In the genomic region with DNA sequence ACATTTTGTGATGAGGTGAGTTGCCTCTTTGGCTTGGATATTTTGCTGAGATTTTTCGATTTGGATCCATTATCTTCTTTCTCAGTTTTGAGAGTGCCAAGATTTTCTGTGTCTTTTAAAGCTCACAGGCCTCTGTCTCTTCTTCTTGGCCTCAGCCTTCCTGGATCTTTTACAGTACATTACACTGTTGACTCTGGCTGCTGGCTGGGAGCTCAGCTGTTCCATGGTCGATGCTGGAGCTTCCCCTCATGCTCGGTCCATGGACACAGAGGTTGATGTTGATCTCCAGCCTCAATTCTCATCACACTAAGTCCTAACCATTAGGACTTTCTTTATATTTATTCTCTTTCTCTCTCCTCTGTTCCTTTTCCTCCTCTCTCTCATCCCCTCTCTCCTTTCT, we compare ENCODE assay signal across 19 cellular contexts.
"Had no signal": no experiment of that assay in that cellular context is flagged by ENCODE, and none has a peak within 500 bp of the region (broad histone marks: within the 10 kb centered on the region; RNA-seq: fewer than 3 reads in every experiment).

No MANE protein-coding gene starts in this region.

- H3K4me1 ChIP-seq: gastrocnemius medialis, uterus had no signal

- H3K36me3 ChIP-seq: cardiac muscle cell, gastrocnemius medialis, neutrophil, transverse colon, uterus had no signal

- H3K36me3 Mint-ChIP-seq: activated CD4-positive, alpha-beta memory T cell treated with anti-CD3 and anti-CD28 coated beads for 36 hours; activated naive CD4-positive, alpha-beta T cell treated with anti-CD3 and anti-CD28 coated beads, Interleukin-2, amount 50 U/mL, for 72 hours; naive thymus-derived CD4-positive, alpha-beta T cell had no signal

- H3K9me3 Mint-ChIP-seq: activated B cell treated with CpG ODN at 0.5 μM for 24 hours; activated CD4-positive, alpha-beta memory T cell treated with anti-CD3 and anti-CD28 coated beads for 36 hours; activated naive CD4-positive, alpha-beta T cell treated with anti-CD3 and anti-CD28 coated beads, Interleukin-2, amount 50 U/mL, for 72 hours; activated T-helper 1 cell treated with anti-CD3 and anti-CD28 coated beads, Interleukin-12 subunit alpha, Interleukin-12 subunit beta, Interleukin-2, Interleukin-4 antibody, amounts not matched to agents 30 ng/mL and 10 ng/mL and 1 ng/mL, durations not matched to agents 14 hours and 24 hours and 36 hours; stimulated activated naive CD8-positive, alpha-beta T cell treated with anti-CD3 and anti-CD28 coated beads, Interleukin-15, Interleukin-2, amounts not matched to agents 100 ng/mL and 50 ng/mL, for 24 hours; T-helper 2 cell treated with Interferon-gamma antibody and Interleukin-4, amounts not matched to agents 5 μg/mL and 100 μg/mL, for 36 hours had no signal

- ATAC-seq: activated naive CD4-positive, alpha-beta T cell treated with anti-CD3 and anti-CD28 coated beads, Interleukin-2, amount 50 U/mL, for 72 hours; gastrocnemius medialis; naive thymus-derived CD4-positive, alpha-beta T cell had no signal

- H3K27ac ChIP-seq: cardiac muscle cell, gastrocnemius medialis, neutrophil, SK-N-MC had no signal

- H3K27me3 ChIP-seq: cardiac muscle cell, gastrocnemius medialis, neutrophil, transverse colon, uterus had no signal

- H3K4me3 Mint-ChIP-seq: activated B cell treated with CpG ODN at 0.5 μM for 24 hours; activated CD4-positive, alpha-beta memory T cell treated with anti-CD3 and anti-CD28 coated beads for 36 hours; activated T-helper 1 cell treated with anti-CD3 and anti-CD28 coated beads, Interleukin-12 subunit alpha, Interleukin-12 subunit beta, Interleukin-2, Interleukin-4 antibody, amounts not matched to agents 30 ng/mL and 10 ng/mL and 1 ng/mL, durations not matched to agents 14 hours and 24 hours and 36 hours; naive thymus-derived CD4-positive, alpha-beta T cell; stimulated activated naive CD8-positive, alpha-beta T cell treated with anti-CD3 and anti-CD28 coated beads, Interleukin-15, Interleukin-2, amounts not matched to agents 100 ng/mL and 50 ng/mL, for 24 hours; T-helper 2 cell treated with Interferon-gamma antibody and Interleukin-4, amounts not matched to agents 5 μg/mL and 100 μg/mL, for 36 hours had no signal

- H3K27ac Mint-ChIP-seq: activated B cell treated with CpG ODN at 0.5 μM for 24 hours; activated CD4-positive, alpha-beta memory T cell treated with anti-CD3 and anti-CD28 coated beads for 36 hours; activated naive CD4-positive, alpha-beta T cell treated with anti-CD3 and anti-CD28 coated beads, Interleukin-2, amount 50 U/mL, for 72 hours; activated T-helper 1 cell treated with anti-CD3 and anti-CD28 coated beads, Interleukin-12 subunit alpha, Interleukin-12 subunit beta, Interleukin-2, Interleukin-4 antibody, amounts not matched to agents 30 ng/mL and 10 ng/mL and 1 ng/mL, durations not matched to agents 14 hours and 24 hours and 36 hours; naive thymus-derived CD4-positive, alpha-beta T cell; stimulated activated naive CD8-positive, alpha-beta T cell treated with anti-CD3 and anti-CD28 coated beads, Interleukin-15, Interleukin-2, amounts not matched to agents 100 ng/mL and 50 ng/mL, for 24 hours; T-helper 2 cell treated with Interferon-gamma antibody and Interleukin-4, amounts not matched to agents 5 μg/mL and 100 μg/mL, for 36 hours had no signal

- H3K4me1 Mint-ChIP-seq: activated B cell treated with CpG ODN at 0.5 μM for 24 hours; naive thymus-derived CD4-positive, alpha-beta T cell had no signal

- H3K27me3 Mint-ChIP-seq: activated B cell treated with CpG ODN at 0.5 μM for 24 hours; stimulated activated naive CD8-positive, alpha-beta T cell treated with anti-CD3 and anti-CD28 coated beads, Interleukin-15, Interleukin-2, amounts not matched to agents 100 ng/mL and 50 ng/mL, for 24 hours had no signal

- H3K4me3 ChIP-seq: cardiac muscle cell, gastrocnemius medialis, SK-N-MC, transverse colon, uterus had no signal

- DNase-seq: activated B cell treated with CpG ODN at 0.5 μM for 24 hours; activated CD4-positive, alpha-beta memory T cell treated with anti-CD3 and anti-CD28 coated beads for 36 hours; activated CD4-positive, alpha-beta T cell treated with anti-CD3 and anti-CD28 coated beads for 4 hours; activated gamma-delta T cell treated with Interleukin-2 at 50 U/mL for 16 hours; activated T-cell treated with anti-CD3 and anti-CD28 coated beads for 4 hours; gastrocnemius medialis; mammary epithelial cell; naive thymus-derived CD4-positive, alpha-beta T cell; retina; stimulated activated CD4-positive, alpha-beta T cell treated with anti-CD3 and anti-CD28 coated beads, Interleukin-2, amount 100 ng/mL, for 24 hours; transverse colon; uterus had no signal

- H3K9me3 ChIP-seq: gastrocnemius medialis, neutrophil, transverse colon, uterus had no signal
